Comparison of ENCODE assay signal across 13 cellular contexts in the genomic region with DNA sequence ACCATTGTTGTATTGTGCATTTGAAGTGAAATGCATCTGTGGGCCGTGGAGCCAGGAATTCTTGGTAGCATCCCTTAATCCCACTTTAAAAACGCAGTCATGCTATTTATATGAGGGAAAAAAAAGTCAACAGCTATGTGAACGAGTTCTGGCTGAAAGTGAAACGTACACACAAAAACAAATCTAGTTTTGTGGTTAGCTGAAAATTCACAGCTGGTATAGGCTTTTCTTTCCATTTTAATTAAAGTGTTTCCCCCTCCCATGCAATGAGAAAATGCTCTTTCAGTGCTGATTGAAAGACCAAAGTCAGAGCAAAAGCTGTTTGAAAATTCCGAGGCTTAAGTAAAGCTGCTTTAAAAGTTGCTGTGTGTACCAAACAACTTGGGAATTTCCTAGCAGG.
A peak's percentile ranks its signal among the peaks of the same experiment; 100 is the strongest.
DNase-seq lines count a peak whose midpoint lies in the region; ATAC-seq and TF ChIP-seq lines count a peak whose summit lies in the region.
"Had no signal": no experiment of that assay in that cellular context is flagged by ENCODE, and none has a peak within 500 bp of the region (broad histone marks: within the 10 kb centered on the region; RNA-seq: fewer than 3 reads in every experiment).

No MANE protein-coding gene starts in this region.

- H3K4me1 ChIP-seq in MM.1S (ENCODE audit: low read length), result peaks cover 19% of the 10 kb centered on the region
- H3K4me1 ChIP-seq in neural progenitor cell, result peaks cover 33% of the 10 kb centered on the region
- H3K4me1 ChIP-seq in left lung, result no peaks in the 10 kb centered on the region
- peaks cover 3% of the 10 kb centered on the region for H3K4me1 ChIP-seq in right cardiac atrium (ENCODE audit: control insufficient read depth, insufficient read depth, low read length)

- H3K36me3 ChIP-seq in MM.1S (replicated peaks; ENCODE audit: insufficient read depth, low read length) (no peaks in the 10 kb centered on the region), neural progenitor cell (no peaks in the 10 kb centered on the region), left lung (peaks cover 0 to 21% of the 10 kb centered on the region in 2 donors)

- peak; percentile 76 for ATAC-seq in GM19043 (IDR thresholded peaks at IDR 0.05; ENCODE audit: low read depth, unreplicated experiment)
- peak; percentile 72 for ATAC-seq in HG02623 (IDR thresholded peaks at IDR 0.05; ENCODE audit: unreplicated experiment)
- ATAC-seq in left lung, result no peak
- no peak for ATAC-seq in GM21528 (IDR thresholded peaks at IDR 0.05; ENCODE audit: low FRiP score, unreplicated experiment)
- ATAC-seq in right cardiac atrium, result no peak
- ATAC-seq: Right ventricle myocardium inferior had no signal

- H3K27me3 ChIP-seq in MM.1S (replicated peaks; ENCODE audit: insufficient read depth, low read length), result peaks cover 28% of the 10 kb centered on the region
- no peaks in the 10 kb centered on the region for H3K27me3 ChIP-seq in neural progenitor cell
- no peaks in the 10 kb centered on the region for H3K27me3 ChIP-seq in left lung
- no peaks in the 10 kb centered on the region for H3K27me3 ChIP-seq in right cardiac atrium (ENCODE audit: control insufficient read depth, insufficient read depth)
- H3K27me3 ChIP-seq: heart right ventricle had no signal

- no peak for TF ChIP-seq CTCF in MM.1S (IDR thresholded peaks at IDR 0.05; ENCODE audit: low read length)
- no peak for TF ChIP-seq CTCF in neural progenitor cell (IDR thresholded peaks at IDR 0.05)
- no peak for TF ChIP-seq CTCF in left lung (IDR thresholded peaks at IDR 0.05)

- no peaks in the 10 kb centered on the region for H3K27me3 Mint-ChIP-seq in neural progenitor cell (ENCODE audit: insufficient read depth, low read depth)
- H3K27me3 Mint-ChIP-seq: activated CD4-positive, alpha-beta memory T cell treated with anti-CD3 and anti-CD28 coated beads, Interleukin-2, amount 10 ng/mL, durations not matched to agents 7 days and 5 days had no signal

- intact Hi-C loops in left lung (cut with DNase I) (no loop called here), right cardiac atrium (cut with DNase I) (no loop called here)

- H3K4me2 ChIP-seq in MM.1S (ENCODE audit: low read depth, low read length), result peak overlapping the region; percentile 40
- H3K4me2 ChIP-seq in neural progenitor cell, result peak overlapping the region; percentile 56

- H3K9me3 Mint-ChIP-seq in neural progenitor cell, result no peaks in the 10 kb centered on the region
- H3K9me3 Mint-ChIP-seq: activated CD4-positive, alpha-beta memory T cell treated with anti-CD3 and anti-CD28 coated beads, Interleukin-2, amount 10 ng/mL, durations not matched to agents 7 days and 5 days had no signal

- H3K4me3 ChIP-seq in MM.1S (ENCODE audit: low read length) (0 out of 2 replicates have a peak overlapping the region, but pooled peaks have one; percentile 5), neural progenitor cell (no peak overlapping the region), left lung (no peak overlapping the region), right cardiac atrium (ENCODE audit: low read length) (no peak overlapping the region)
- H3K4me3 ChIP-seq: heart right ventricle had no signal

- DNase-seq in MM.1S (peak; percentile 85), neural progenitor cell (ENCODE audit: low spot score) (peak; percentile 48), left lung (no peak), right cardiac atrium (no peak)
- no peak for DNase-seq in activated CD4-positive, CD25-positive, alpha-beta regulatory T cell (lab: John Stamatoyannopoulos, UW)
- DNase-seq: activated CD4-positive, alpha-beta memory T cell treated with anti-CD3 and anti-CD28 coated beads, Interleukin-2, amount 10 ng/mL, durations not matched to agents 7 days and 5 days; EL; heart right ventricle had no signal

- H3K9ac ChIP-seq in MM.1S (ENCODE audit: low read length) (no peak overlapping the region), neural progenitor cell (no peak overlapping the region)

- H3F3A ChIP-seq in MM.1S (ENCODE audit: insufficient read depth, low read length) (no peaks in the 10 kb centered on the region; the same call in 1 of the 2 replicates), neural progenitor cell (ENCODE audit: low read depth) (peaks cover 28% of the 10 kb centered on the region)

- H3K9me2 ChIP-seq in MM.1S (replicated peaks; ENCODE audit: insufficient read depth, low read length), result no peaks in the 10 kb centered on the region

- WGBS in right cardiac atrium, result 53% methylated on average over 5 of the region's 5 CpGs

- no peaks in the 10 kb centered on the region for H3K36me3 Mint-ChIP-seq in neural progenitor cell

- no peaks in the 10 kb centered on the region for H3K9me3 ChIP-seq in MM.1S (replicated peaks; ENCODE audit: insufficient read depth, low read length)
- no peaks in the 10 kb centered on the region for H3K9me3 ChIP-seq in neural progenitor cell (ENCODE audit: low read depth)
- H3K9me3 ChIP-seq in left lung, result no peaks in the 10 kb centered on the region
- no peaks in the 10 kb centered on the region for H3K9me3 ChIP-seq in right cardiac atrium (ENCODE audit: control insufficient read depth, low read length)
- H3K9me3 ChIP-seq: heart right ventricle had no signal

- H3K27ac ChIP-seq in MM.1S (ENCODE audit: low read length) (no peak overlapping the region), neural progenitor cell (peak overlapping the region; percentile 57), left lung (no peak overlapping the region), right cardiac atrium (ENCODE audit: low read length) (no peak overlapping the region)

- peaks cover 16% of the 10 kb centered on the region for H3K4me1 Mint-ChIP-seq in neural progenitor cell

- no peaks in the 10 kb centered on the region for H4K20me1 ChIP-seq in MM.1S (ENCODE audit: insufficient read depth, low read length)
- H4K20me1 ChIP-seq in neural progenitor cell (ENCODE audit: low read depth), result no peaks in the 10 kb centered on the region

- no peaks in the 10 kb centered on the region for H3K79me2 ChIP-seq in MM.1S (ENCODE audit: low read length)
- H3K79me2 ChIP-seq in neural progenitor cell (ENCODE audit: low read depth), result no peaks in the 10 kb centered on the region

- H2AFZ ChIP-seq in MM.1S (ENCODE audit: low read length), result no peak overlapping the region
- no peak overlapping the region for H2AFZ ChIP-seq in neural progenitor cell (replicated peaks)

- H3K4me3 Mint-ChIP-seq in neural progenitor cell, result no peak overlapping the region
- H3K4me3 Mint-ChIP-seq: activated CD4-positive, alpha-beta memory T cell treated with anti-CD3 and anti-CD28 coated beads, Interleukin-2, amount 10 ng/mL, durations not matched to agents 7 days and 5 days; neural crest cell had no signal

- no peak overlapping the region for H3K27ac Mint-ChIP-seq in neural progenitor cell
- H3K27ac Mint-ChIP-seq: activated CD4-positive, alpha-beta memory T cell treated with anti-CD3 and anti-CD28 coated beads, Interleukin-2, amount 10 ng/mL, durations not matched to agents 7 days and 5 days had no signal

Comparison
In these comparisons a context has a peak if more than half of its experiments do, and no peak if none do; other contexts are left out.
1. ATAC-seq: peak in GM19043 (single experiment) and HG02623 (single experiment); none in left lung (single experiment), GM21528 (single experiment) and right cardiac atrium (0 of 2).
2. DNase-seq: peak in MM.1S (single experiment) and neural progenitor cell (single experiment); none in activated CD4-positive, CD25-positive, alpha-beta regulatory T cell (0 of 4), left lung (0 of 2) and right cardiac atrium (0 of 3).